8 cellular contexts compared by ENCODE assay signal in the genomic region with DNA sequence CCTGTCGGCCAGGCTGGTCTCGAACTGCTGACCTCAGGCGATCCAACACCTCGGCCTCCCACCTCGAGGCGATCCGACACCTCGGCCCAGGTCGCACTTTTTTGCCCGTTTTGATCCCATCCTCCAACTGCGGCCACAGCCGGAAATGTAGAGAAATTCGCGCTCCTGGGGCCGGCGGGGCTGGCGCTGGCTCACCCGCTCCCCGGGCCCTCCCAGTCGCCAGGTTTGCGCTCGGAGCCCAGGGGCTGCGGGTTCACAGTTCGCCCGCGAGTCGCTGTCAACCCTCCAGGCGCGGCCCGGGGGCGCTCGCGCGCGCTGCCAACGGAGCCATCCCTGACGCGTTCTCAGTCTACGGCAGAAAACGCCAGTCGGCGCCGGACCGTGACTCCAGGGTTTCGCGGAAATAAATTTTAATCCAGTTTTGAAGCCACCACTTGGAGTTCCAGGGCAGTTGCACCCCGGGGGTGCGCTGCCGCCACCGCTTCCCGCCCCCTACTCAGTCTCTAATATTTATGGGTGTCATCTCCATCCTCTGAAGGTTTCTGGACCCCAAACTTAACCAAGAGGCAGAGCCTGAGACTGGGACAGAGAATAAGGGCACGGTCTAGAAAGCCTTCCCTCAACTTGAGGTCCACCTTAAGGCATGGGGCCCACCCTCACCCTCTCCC. TPM values are rescaled to one million over a fixed set of nuclear protein-coding genes. Genes with fewer than 3 reads are reported as not detected.
DNase-seq lines count a peak whose midpoint lies in the region; ATAC-seq, FAIRE-seq and TF ChIP-seq lines count a peak whose summit lies in the region.

No MANE protein-coding gene starts in this region.

- peak; percentile 95 for FAIRE-seq in GM12892 (lab: Jason Lieb, UNC)

- intact Hi-C loops in tibial artery (cut with DNase I; ENCODE audit: low total_unique reads), result no loop called here

- H3K4me3 Mint-ChIP-seq in osteocyte (ENCODE audit: unreplicated experiment), result no peak overlapping the region

- H3K4me1 Mint-ChIP-seq in osteocyte (ENCODE audit: unreplicated experiment), result peaks cover 6% of the 10 kb centered on the region

- no peak overlapping the region for H3K27ac ChIP-seq in tibial artery

- peak overlapping the region; percentile 15 for H3K4me3 ChIP-seq in fibroblast of mammary gland (ENCODE audit: control insufficient read depth, low read depth, low read length)
- H3K4me3 ChIP-seq in tibial artery, result peak overlapping the region; percentile 16 to 29

- H3K27me3 Mint-ChIP-seq in osteocyte (ENCODE audit: unreplicated experiment), result no peaks in the 10 kb centered on the region

- DNase-seq in GM12892 (ENCODE audit: insufficient read length) (peak; percentile 78), NCI-H510A (lab: John Stamatoyannopoulos, UW) (peak; percentile 52), activated T-helper 1 cell treated with Interleukin-2 at 50 U/mL for 16 hours (ENCODE audit: low read depth) (peak; percentile 72), fibroblast of mammary gland (ENCODE audit: low read depth) (peak; percentile 63), osteocyte (ENCODE audit: extremely low spot score, unreplicated experiment) (peak; percentile 90), tibial artery (peak in 1 of 2 donors; percentile 81), NCI-H1105 (lab: John Stamatoyannopoulos, UW) (no peak)

- no peaks in the 10 kb centered on the region for H3K36me3 ChIP-seq in tibial artery

- no peaks in the 10 kb centered on the region for H3K9me3 ChIP-seq in tibial artery

- H3K27me3 ChIP-seq in tibial artery, result peaks cover 0 to 58% of the 10 kb centered on the region in 2 donors

- no peaks in the 10 kb centered on the region for H3K36me3 Mint-ChIP-seq in osteocyte (ENCODE audit: unreplicated experiment)

- no peak for ATAC-seq in GM21619 (IDR thresholded peaks at IDR 0.05; ENCODE audit: unreplicated experiment)

- H3K9me3 Mint-ChIP-seq in osteocyte (ENCODE audit: unreplicated experiment), result no peaks in the 10 kb centered on the region

- peaks cover 0 to 34% (median 20%) of the 10 kb centered on the region in 4 donors for H3K4me1 ChIP-seq in tibial artery

- no peak overlapping the region for H3K27ac Mint-ChIP-seq in osteocyte (ENCODE audit: unreplicated experiment)

- TF ChIP-seq CTCF in fibroblast of mammary gland (conservative IDR thresholded peaks at IDR 0.05; ENCODE audit: control insufficient read depth, insufficient read depth, low read depth, low read length) (peak; percentile 39), osteocyte (IDR thresholded peaks at IDR 0.05) (peak; percentile 62), tibial artery (IDR thresholded peaks at IDR 0.05) (peak; percentile 27 to 28)

- TF ChIP-seq POLR2A in GM12892 (IDR thresholded peaks at IDR 0.05; ENCODE audit: low read depth, low read length), result 0 out of 2 replicates have a peak, but pooled peaks have one; percentile 14

RNA-seq across cellular contexts. Expression of gene KLHDC7B, which starts 1.5 kb away (rescaled TPM):
- polyA plus RNA-seq in GM12892 (2012; ENCODE audit: missing spikeins), result 0.47 TPM
- 0.21 TPM in 1 of 2 replicates, not detected in the other for total RNA-seq in osteocyte

RNA-seq across cellular contexts. Expression of gene TYMP, which starts 14.4 kb away (rescaled TPM):
- 9.6 TPM for polyA plus RNA-seq in GM12892 (2012; ENCODE audit: missing spikeins)
- 9.0 and 10.8 TPM in 2 replicates for total RNA-seq in osteocyte

RNA-seq across cellular contexts. Expression of gene SYCE3, which starts 18.5 kb away (rescaled TPM):
- 0.87 TPM for polyA plus RNA-seq in GM12892 (2012; ENCODE audit: missing spikeins)
- not detected in 2 replicates for total RNA-seq in osteocyte

RNA-seq across cellular contexts. Expression of gene SCO2, which starts 18.8 kb away (rescaled TPM):
- 2.5 TPM for polyA plus RNA-seq in GM12892 (2012; ENCODE audit: missing spikeins)
- total RNA-seq in osteocyte, result 2.8 TPM in 1 of 2 replicates, not detected in the other

RNA-seq across cellular contexts. Expression of gene CPT1B, which starts 34.0 kb away (rescaled TPM):
- 56.2 TPM for polyA plus RNA-seq in GM12892 (2012; ENCODE audit: missing spikeins)
- total RNA-seq in osteocyte, result 49.8 and 60.7 TPM in 2 replicates
